ENCODE assay signal across 1 cellular context in the genomic region with DNA sequence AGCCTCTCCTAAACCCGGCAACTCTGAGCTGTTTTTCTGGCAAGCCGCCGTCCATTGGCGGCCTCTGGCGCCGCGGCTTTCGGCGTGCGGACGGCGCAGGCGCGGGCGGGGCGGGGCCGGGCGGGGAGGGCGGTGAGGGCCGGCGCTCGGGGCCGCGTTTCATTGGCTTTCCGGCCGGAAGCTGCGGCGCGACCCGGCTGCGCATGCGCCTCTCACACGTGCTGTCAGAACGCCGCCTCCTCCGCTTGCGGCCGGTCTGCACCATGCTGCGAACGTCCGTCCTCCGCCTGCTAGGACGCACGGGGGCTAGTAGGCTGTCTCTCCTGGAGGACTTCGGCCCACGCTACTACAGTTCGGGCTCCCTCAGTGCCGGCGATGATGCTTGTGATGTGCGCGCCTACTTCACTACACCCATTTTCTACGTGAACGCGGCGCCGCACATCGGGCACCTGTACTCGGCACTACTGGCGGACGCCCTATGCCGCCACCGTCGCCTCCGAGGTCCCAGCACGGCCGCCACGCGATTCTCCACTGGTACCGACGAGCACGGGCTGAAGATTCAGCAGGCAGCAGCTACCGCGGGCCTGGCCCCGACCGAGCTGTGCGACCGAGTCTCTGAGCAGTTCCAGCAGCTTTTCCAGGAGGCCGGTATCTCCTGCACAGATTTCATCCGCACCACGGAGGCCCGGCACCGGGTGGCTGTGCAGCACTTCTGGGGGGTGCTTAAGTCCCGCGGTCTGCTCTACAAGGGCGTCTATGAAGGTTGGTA.
TF ChIP-seq lines count a peak whose summit lies in the region.

TSS of gene MARS2 (plus strand) at position 227 of the 769 bp plus-strand sequence. CDS start at position 264, 37 bp downstream.

TF ChIP-seq in HepG2, 621 proteins besides CTCF, POLR2A, EP300 and RAD21 (continued from another document and continues in another):
- no peak for TF ChIP-seq SCMH1 (CRISPR knock-in tag; IDR thresholded peaks at IDR 0.05; ENCODE audit: borderline replicate concordance)
- TF ChIP-seq, protein P1, sequence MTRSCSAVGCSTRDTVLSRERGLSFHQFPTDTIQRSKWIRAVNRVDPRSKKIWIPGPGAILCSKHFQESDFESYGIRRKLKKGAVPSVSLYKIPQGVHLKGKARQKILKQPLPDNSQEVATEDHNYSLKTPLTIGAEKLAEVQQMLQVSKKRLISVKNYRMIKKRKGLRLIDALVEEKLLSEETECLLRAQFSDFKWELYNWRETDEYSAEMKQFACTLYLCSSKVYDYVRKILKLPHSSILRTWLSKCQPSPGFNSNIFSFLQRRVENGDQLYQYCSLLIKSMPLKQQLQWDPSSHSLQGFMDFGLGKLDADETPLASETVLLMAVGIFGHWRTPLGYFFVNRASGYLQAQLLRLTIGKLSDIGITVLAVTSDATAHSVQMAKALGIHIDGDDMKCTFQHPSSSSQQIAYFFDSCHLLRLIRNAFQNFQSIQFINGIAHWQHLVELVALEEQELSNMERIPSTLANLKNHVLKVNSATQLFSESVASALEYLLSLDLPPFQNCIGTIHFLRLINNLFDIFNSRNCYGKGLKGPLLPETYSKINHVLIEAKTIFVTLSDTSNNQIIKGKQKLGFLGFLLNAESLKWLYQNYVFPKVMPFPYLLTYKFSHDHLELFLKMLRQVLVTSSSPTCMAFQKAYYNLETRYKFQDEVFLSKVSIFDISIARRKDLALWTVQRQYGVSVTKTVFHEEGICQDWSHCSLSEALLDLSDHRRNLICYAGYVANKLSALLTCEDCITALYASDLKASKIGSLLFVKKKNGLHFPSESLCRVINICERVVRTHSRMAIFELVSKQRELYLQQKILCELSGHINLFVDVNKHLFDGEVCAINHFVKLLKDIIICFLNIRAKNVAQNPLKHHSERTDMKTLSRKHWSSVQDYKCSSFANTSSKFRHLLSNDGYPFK (CRISPR knock-in tag; IDR thresholded peaks at IDR 0.05; ENCODE audit: borderline replicate concordance), result peak; percentile 79
- TF ChIP-seq ZNF660 (CRISPR knock-in tag; IDR thresholded peaks at IDR 0.05; ENCODE audit: borderline replicate concordance, low read depth), result no peak
- TF ChIP-seq RARG (CRISPR knock-in tag; IDR thresholded peaks at IDR 0.05; ENCODE audit: low read depth), result no peak
- TF ChIP-seq ARID3A (IDR thresholded peaks at IDR 0.05; ENCODE audit: low read depth, low read length), result no peak
- TF ChIP-seq, protein P2, sequence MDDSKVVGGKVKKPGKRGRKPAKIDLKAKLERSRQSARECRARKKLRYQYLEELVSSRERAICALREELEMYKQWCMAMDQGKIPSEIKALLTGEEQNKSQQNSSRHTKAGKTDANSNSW (CRISPR knock-in tag; IDR thresholded peaks at IDR 0.05; ENCODE audit: borderline replicate concordance), result no peak; the same call in 1 of the 2 replicates
- peak; percentile 89 for TF ChIP-seq AKAP8 (CRISPR knock-in tag; IDR thresholded peaks at IDR 0.05)
- TF ChIP-seq DPF2 (CRISPR knock-in tag; IDR thresholded peaks at IDR 0.05; ENCODE audit: borderline replicate concordance, low read depth), result no peak
- TF ChIP-seq ZNF839 (CRISPR knock-in tag; IDR thresholded peaks at IDR 0.05; ENCODE audit: borderline replicate concordance), result no peak; the same call in none of the 2 replicates
- TF ChIP-seq ZNF296 (CRISPR knock-in tag; conservative IDR thresholded peaks at IDR 0.05), result no peak
- peak; percentile 83 for TF ChIP-seq ZSCAN21 (CRISPR knock-in tag; IDR thresholded peaks at IDR 0.05; ENCODE audit: borderline replicate concordance)
- TF ChIP-seq, protein P3, sequence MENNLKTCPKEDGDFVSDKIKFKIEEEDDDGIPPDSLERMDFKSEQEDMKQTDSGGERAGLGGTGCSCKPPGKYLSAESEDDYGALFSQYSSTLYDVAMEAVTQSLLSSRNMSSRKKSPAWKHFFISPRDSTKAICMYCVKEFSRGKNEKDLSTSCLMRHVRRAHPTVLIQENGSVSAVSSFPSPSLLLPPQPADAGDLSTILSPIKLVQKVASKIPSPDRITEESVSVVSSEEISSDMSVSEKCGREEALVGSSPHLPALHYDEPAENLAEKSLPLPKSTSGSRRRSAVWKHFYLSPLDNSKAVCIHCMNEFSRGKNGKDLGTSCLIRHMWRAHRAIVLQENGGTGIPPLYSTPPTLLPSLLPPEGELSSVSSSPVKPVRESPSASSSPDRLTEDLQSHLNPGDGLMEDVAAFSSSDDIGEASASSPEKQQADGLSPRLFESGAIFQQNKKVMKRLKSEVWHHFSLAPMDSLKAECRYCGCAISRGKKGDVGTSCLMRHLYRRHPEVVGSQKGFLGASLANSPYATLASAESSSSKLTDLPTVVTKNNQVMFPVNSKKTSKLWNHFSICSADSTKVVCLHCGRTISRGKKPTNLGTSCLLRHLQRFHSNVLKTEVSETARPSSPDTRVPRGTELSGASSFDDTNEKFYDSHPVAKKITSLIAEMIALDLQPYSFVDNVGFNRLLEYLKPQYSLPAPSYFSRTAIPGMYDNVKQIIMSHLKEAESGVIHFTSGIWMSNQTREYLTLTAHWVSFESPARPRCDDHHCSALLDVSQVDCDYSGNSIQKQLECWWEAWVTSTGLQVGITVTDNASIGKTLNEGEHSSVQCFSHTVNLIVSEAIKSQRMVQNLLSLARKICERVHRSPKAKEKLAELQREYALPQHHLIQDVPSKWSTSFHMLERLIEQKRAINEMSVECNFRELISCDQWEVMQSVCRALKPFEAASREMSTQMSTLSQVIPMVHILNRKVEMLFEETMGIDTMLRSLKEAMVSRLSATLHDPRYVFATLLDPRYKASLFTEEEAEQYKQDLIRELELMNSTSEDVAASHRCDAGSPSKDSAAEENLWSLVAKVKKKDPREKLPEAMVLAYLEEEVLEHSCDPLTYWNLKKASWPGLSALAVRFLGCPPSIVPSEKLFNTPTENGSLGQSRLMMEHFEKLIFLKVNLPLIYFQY (CRISPR knock-in tag; IDR thresholded peaks at IDR 0.05; ENCODE audit: borderline replicate concordance), result no peak
- no peak for TF ChIP-seq KDM1A (CRISPR knock-in tag; IDR thresholded peaks at IDR 0.05)
- peak; percentile 62 for TF ChIP-seq TEAD3 (CRISPR knock-in tag; optimal IDR thresholded peaks at IDR 0.05; ENCODE audit: borderline replicate concordance)
- no peak; the same call in 1 of the 2 replicates for TF ChIP-seq DNMT3B (CRISPR knock-in tag; conservative IDR thresholded peaks at IDR 0.05)
- no peak for TF ChIP-seq HNF4G (IDR thresholded peaks at IDR 0.05; ENCODE audit: borderline replicate concordance, low read depth, low read length)
- no peak for TF ChIP-seq HNF4G (CRISPR knock-in tag; IDR thresholded peaks at IDR 0.05; ENCODE audit: borderline replicate concordance, low read depth)
- TF ChIP-seq, protein P4, sequence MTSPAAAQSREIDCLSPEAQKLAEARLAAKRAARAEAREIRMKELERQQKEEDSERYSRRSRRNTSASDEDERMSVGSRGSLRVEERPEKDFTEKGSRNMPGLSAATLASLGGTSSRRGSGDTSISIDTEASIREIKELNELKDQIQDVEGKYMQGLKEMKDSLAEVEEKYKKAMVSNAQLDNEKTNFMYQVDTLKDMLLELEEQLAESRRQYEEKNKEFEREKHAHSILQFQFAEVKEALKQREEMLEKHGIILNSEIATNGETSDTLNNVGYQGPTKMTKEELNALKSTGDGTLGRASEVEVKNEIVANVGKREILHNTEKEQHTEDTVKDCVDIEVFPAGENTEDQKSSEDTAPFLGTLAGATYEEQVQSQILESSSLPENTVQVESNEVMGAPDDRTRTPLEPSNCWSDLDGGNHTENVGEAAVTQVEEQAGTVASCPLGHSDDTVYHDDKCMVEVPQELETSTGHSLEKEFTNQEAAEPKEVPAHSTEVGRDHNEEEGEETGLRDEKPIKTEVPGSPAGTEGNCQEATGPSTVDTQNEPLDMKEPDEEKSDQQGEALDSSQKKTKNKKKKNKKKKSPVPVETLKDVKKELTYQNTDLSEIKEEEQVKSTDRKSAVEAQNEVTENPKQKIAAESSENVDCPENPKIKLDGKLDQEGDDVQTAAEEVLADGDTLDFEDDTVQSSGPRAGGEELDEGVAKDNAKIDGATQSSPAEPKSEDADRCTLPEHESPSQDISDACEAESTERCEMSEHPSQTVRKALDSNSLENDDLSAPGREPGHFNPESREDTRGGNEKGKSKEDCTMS (CRISPR knock-in tag; conservative IDR thresholded peaks at IDR 0.05), result no peak
- TF ChIP-seq SNAPC2 (CRISPR knock-in tag; IDR thresholded peaks at IDR 0.05), result no peak
- TF ChIP-seq, protein P5, sequence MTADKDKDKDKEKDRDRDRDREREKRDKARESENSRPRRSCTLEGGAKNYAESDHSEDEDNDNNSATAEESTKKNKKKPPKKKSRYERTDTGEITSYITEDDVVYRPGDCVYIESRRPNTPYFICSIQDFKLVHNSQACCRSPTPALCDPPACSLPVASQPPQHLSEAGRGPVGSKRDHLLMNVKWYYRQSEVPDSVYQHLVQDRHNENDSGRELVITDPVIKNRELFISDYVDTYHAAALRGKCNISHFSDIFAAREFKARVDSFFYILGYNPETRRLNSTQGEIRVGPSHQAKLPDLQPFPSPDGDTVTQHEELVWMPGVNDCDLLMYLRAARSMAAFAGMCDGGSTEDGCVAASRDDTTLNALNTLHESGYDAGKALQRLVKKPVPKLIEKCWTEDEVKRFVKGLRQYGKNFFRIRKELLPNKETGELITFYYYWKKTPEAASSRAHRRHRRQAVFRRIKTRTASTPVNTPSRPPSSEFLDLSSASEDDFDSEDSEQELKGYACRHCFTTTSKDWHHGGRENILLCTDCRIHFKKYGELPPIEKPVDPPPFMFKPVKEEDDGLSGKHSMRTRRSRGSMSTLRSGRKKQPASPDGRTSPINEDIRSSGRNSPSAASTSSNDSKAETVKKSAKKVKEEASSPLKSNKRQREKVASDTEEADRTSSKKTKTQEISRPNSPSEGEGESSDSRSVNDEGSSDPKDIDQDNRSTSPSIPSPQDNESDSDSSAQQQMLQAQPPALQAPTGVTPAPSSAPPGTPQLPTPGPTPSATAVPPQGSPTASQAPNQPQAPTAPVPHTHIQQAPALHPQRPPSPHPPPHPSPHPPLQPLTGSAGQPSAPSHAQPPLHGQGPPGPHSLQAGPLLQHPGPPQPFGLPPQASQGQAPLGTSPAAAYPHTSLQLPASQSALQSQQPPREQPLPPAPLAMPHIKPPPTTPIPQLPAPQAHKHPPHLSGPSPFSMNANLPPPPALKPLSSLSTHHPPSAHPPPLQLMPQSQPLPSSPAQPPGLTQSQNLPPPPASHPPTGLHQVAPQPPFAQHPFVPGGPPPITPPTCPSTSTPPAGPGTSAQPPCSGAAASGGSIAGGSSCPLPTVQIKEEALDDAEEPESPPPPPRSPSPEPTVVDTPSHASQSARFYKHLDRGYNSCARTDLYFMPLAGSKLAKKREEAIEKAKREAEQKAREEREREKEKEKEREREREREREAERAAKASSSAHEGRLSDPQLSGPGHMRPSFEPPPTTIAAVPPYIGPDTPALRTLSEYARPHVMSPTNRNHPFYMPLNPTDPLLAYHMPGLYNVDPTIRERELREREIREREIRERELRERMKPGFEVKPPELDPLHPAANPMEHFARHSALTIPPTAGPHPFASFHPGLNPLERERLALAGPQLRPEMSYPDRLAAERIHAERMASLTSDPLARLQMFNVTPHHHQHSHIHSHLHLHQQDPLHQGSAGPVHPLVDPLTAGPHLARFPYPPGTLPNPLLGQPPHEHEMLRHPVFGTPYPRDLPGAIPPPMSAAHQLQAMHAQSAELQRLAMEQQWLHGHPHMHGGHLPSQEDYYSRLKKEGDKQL (CRISPR knock-in tag; IDR thresholded peaks at IDR 0.05; ENCODE audit: low read depth), result no peak
